In genomic region chr10:69801094-69801433, GRCh38 we compare ENCODE assay signal across 8 cellular contexts. TPM values are rescaled to one million over a fixed set of nuclear protein-coding genes. Genes with fewer than 3 reads are reported as not detected.
DNase-seq lines count a peak whose midpoint lies in the region; ATAC-seq and TF ChIP-seq lines count a peak whose summit lies in the region.

No MANE protein-coding gene starts in this region.

- ATAC-seq in activated T-cell treated with anti-CD3 and anti-CD28 coated beads, Interleukin-2, amount 50 U/mL, for 4 hours: peak; percentile 46 to 58
- no peak for ATAC-seq in HG03378 (IDR thresholded peaks at IDR 0.05; ENCODE audit: unreplicated experiment)

- peak overlapping the region; percentile 41 for H3K4me3 Mint-ChIP-seq in activated T-cell treated with anti-CD3 and anti-CD28 coated beads, Interleukin-2, amount 50 U/mL, for 4 hours

- peak overlapping the region; percentile 47 for H3K4me3 ChIP-seq in retinal pigment epithelial cell (ENCODE audit: low read length)

- intact Hi-C loops in cardiac septum (cut with DNase I): loop anchor here (5.0 kb wide), 2 partner anchors 66 to 111 kb away; no protein-coding TSS in a partner anchor

- H3K9me3 Mint-ChIP-seq in activated T-cell treated with anti-CD3 and anti-CD28 coated beads, Interleukin-2, amount 50 U/mL, for 4 hours: peaks cover 5% of the 10 kb centered on the region

- TF ChIP-seq CTCF in retinal pigment epithelial cell (conservative IDR thresholded peaks at IDR 0.05; ENCODE audit: low read depth, low read length): peak; percentile 75

- no peaks in the 10 kb centered on the region for H3K36me3 Mint-ChIP-seq in activated T-cell treated with anti-CD3 and anti-CD28 coated beads, Interleukin-2, amount 50 U/mL, for 4 hours (ENCODE audit: insufficient read depth)

- peaks cover 65% of the 10 kb centered on the region for H3K27me3 Mint-ChIP-seq in activated T-cell treated with anti-CD3 and anti-CD28 coated beads, Interleukin-2, amount 50 U/mL, for 4 hours (ENCODE audit: low read depth)

- H3K4me1 Mint-ChIP-seq in activated T-cell treated with anti-CD3 and anti-CD28 coated beads, Interleukin-2, amount 50 U/mL, for 4 hours (ENCODE audit: low read depth): peaks cover 9% of the 10 kb centered on the region

- peak in 2 of 3 experiments; percentile 28 to 38 for DNase-seq in NCI-H1417 (lab: John Stamatoyannopoulos, UW)
- DNase-seq in NCI-H1417 treated with DMSO at 0.1 percent for 48 hours (lab: John Stamatoyannopoulos, UW): no peak
- peak; percentile 35 for DNase-seq in NCI-H1105 (lab: John Stamatoyannopoulos, UW)
- no peak for DNase-seq in activated T-cell treated with anti-CD3 and anti-CD28 coated beads, Interleukin-2, amount 50 U/mL, for 4 hours
- DNase-seq in cardiac septum (ENCODE audit: low spot score): peak; percentile 81
- DNase-seq in retinal pigment epithelial cell (ENCODE audit: low read depth): no peak
- DNase-seq in C1 segment of cervical spinal cord (lab: John Stamatoyannopoulos, UW): no peak

RNA-seq across cellular contexts. Expression of gene COL13A1, which starts 0.6 kb away (rescaled TPM):
- not detected for total RNA-seq in activated T-cell treated with anti-CD3 and anti-CD28 coated beads, Interleukin-2, amount 50 U/mL, for 4 hours
- 9.5 TPM for total RNA-seq in cardiac septum

Comparison
In these comparisons a context has a peak if more than half of its experiments do, and no peak if none do; other contexts are left out.
1. DNase-seq: peak in NCI-H1417 (2 of 3), NCI-H1105 (single experiment) and cardiac septum (single experiment); none in NCI-H1417 treated with DMSO at 0.1 percent for 48 hours (single experiment), activated T-cell treated with anti-CD3 and anti-CD28 coated beads, Interleukin-2, amount 50 U/mL, for 4 hours (single experiment), retinal pigment epithelial cell (single experiment) and C1 segment of cervical spinal cord (0 of 14).
2. RNA of gene COL13A1, which starts 0.6 kb away (total RNA-seq): 9.5 TPM in cardiac septum (single experiment); not detected in activated T-cell treated with anti-CD3 and anti-CD28 coated beads, Interleukin-2, amount 50 U/mL, for 4 hours; every median in the first group is over 10 times any median in the second.